ENCODE assay signal across 14 cellular contexts in the genomic region with DNA sequence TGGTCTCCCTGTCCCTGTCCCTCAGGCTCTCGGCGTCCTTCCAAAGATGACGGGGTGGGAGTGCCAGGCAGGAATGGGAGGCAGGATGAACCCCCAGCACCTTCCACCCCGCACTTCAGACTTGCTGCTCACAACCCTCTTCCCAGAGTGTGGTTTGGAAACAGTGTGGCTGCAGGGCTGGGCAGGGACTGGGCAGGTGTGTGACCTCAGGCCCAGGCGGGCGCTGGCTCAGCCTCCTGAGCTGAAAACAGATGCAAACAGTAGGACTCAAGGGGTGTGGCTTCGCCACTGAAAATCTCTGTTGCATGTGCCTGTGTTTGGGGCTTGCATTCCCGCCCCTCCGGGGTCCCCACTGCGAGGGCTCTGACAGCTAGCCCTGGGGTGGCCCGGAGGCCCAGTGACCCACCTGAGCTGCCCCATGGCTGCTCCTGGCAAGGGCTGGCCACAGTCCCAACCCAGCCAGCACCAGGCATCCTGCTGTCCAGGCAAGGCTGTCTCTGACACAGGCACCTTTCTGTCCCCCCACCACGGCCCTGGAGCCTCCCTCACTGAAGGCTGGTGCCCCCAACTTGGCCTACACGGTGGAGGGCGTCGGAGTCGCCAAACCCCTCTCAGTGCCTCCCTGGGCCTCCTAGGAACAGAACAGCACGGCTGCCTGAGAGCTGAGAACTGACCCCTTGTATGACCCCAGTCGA. TPM values are rescaled to one million over a fixed set of nuclear protein-coding genes. Genes with fewer than 3 reads are reported as not detected.
DNase-seq lines count a peak whose midpoint lies in the region; ATAC-seq, FAIRE-seq and TF ChIP-seq lines count a peak whose summit lies in the region.
"Had no signal": no experiment of that assay in that cellular context is flagged by ENCODE, and none has a peak within 500 bp of the region (broad histone marks: within the 10 kb centered on the region; RNA-seq: fewer than 3 reads in every experiment).

No MANE protein-coding gene starts in this region.

- TF ChIP-seq CTCF in Panc1 (IDR thresholded peaks at IDR 0.05) = no peak
- TF ChIP-seq CTCF in chondrocyte (IDR thresholded peaks at IDR 0.05) = no peak
- TF ChIP-seq CTCF in HepG2 (CRISPR knock-in tag; IDR thresholded peaks at IDR 0.05) = no peak
- TF ChIP-seq CTCF in WERI-Rb-1 (IDR thresholded peaks at IDR 0.05; ENCODE audit: low read depth, low read length) = no peak

- TF ChIP-seq RAD21 in HepG2 (CRISPR knock-in tag; IDR thresholded peaks at IDR 0.05) = no peak

- H3K4me2 ChIP-seq in HepG2 (ENCODE audit: low read depth, low read length) = no peak overlapping the region
- H3K4me2 ChIP-seq: SK-N-SH had no signal

- H3K27ac Mint-ChIP-seq in chondrocyte (ENCODE audit: unreplicated experiment) = no peak overlapping the region

- no peak for FAIRE-seq in HepG2 (lab: Jason Lieb, UNC)
- FAIRE-seq: H54 had no signal

- H3K9me3 ChIP-seq in Panc1 (ENCODE audit: control insufficient read depth, insufficient read depth, low read depth, low read length) (no peaks in the 10 kb centered on the region), HepG2 (ENCODE audit: low read length) (no peaks in the 10 kb centered on the region), WERI-Rb-1 (ENCODE audit: severe bottlenecking) (no peaks in the 10 kb centered on the region)
- H3K9me3 ChIP-seq: SK-N-SH had no signal

- in situ Hi-C loops in Panc1 (cut with HindIII; ENCODE audit: low pct_unique_long_range_greater_than_20kb, low sequenced_read_pairs) = no loop called here
- in situ Hi-C loops in HepG2 (cut with HindIII; ENCODE audit: extremely low pct_ligation_motif_present, low pct_unique_long_range_greater_than_20kb) = no loop called here

- H3K9ac ChIP-seq in HepG2 (ENCODE audit: insufficient read depth, low read depth, low read length) = no peak overlapping the region
- H3K9ac ChIP-seq: SK-N-SH had no signal

- peaks cover 11% of the 10 kb centered on the region for H3K4me1 ChIP-seq in Panc1 (ENCODE audit: control insufficient read depth, insufficient read depth, low read length)
- H3K4me1 ChIP-seq in HepG2 (ENCODE audit: insufficient read depth, low read length) = no peaks in the 10 kb centered on the region

- H3K27me3 Mint-ChIP-seq in chondrocyte (ENCODE audit: low read depth) = no peaks in the 10 kb centered on the region

- H3K4me3 ChIP-seq in Panc1 (ENCODE audit: low read depth in 2 of 2, low read length in 2 of 2) = no peak overlapping the region
- H3K4me3 ChIP-seq in HepG2 (replicated peaks in 1 of 3; ENCODE audit: insufficient read depth in 1 of 3, low read depth in 2 of 3, low read length in 3 of 3) = no peak overlapping the region
- no peak overlapping the region for H3K4me3 ChIP-seq in WERI-Rb-1 (ENCODE audit: low read depth, low read length)

- no peaks in the 10 kb centered on the region for H4K20me1 ChIP-seq in HepG2 (ENCODE audit: insufficient read depth, low read length)

- H3K79me2 ChIP-seq in HepG2 (ENCODE audit: insufficient read depth, low read length) = no peaks in the 10 kb centered on the region

- CTCF ChIA-PET in Panc1 (lab: Charles Lee) (no interaction called here), HepG2 (lab: Yijun Ruan, JAX; ENCODE audit: low intra/inter-chr PET ratio, low total read pairs) (no interaction called here)

- 50% methylated on average over 6 of the region's 18 CpGs for WGBS in HepG2 (ENCODE audit: low lambda C conversion rate)

- H3K36me3 ChIP-seq in Panc1 (ENCODE audit: control insufficient read depth, insufficient read depth, low read length) (no peaks in the 10 kb centered on the region), HepG2 (replicated peaks in 1 of 2; ENCODE audit: control insufficient read depth in 1 of 2, insufficient read depth in 2 of 2, low read length in 2 of 2) (no peaks in the 10 kb centered on the region), WERI-Rb-1 (no peaks in the 10 kb centered on the region)

- DNase-seq in Panc1 (ENCODE audit: low read depth, low spot score) (no peak), chondrocyte (ENCODE audit: low spot score) (peak; percentile 85), HepG2 (ENCODE audit: low spot score) (no peak), sciatic nerve (ENCODE audit: low spot score) (peak; percentile 47), WERI-Rb-1 (no peak), putamen (ENCODE audit: low spot score) (no peak)
- DNase-seq: IMR-90; NCI-H1417; NCI-H2029; NK-92 treated with Interleukin-12 subunit alpha and Interleukin-12 subunit beta, amount 100 ng/mL, for 24 hours had no signal

- BruUV-seq in Panc1 (replicated peaks; lab: Mats Ljungman, UMichigan) = no TSS peak
- BruUV-seq in HepG2 (replicated peaks; lab: Mats Ljungman, UMichigan) = no TSS peak

- no peaks in the 10 kb centered on the region for H3K36me3 Mint-ChIP-seq in chondrocyte (ENCODE audit: low read depth)

- no peak overlapping the region for H3K4me3 Mint-ChIP-seq in chondrocyte (ENCODE audit: unreplicated experiment)

- ATAC-seq in Panc1 = peak; percentile 35
- ATAC-seq in HepG2 = no peak
- no peak for ATAC-seq in sciatic nerve
- no peak for ATAC-seq in HG03139 (IDR thresholded peaks at IDR 0.05; ENCODE audit: unreplicated experiment)

- TF ChIP-seq EP300 in HepG2 (IDR thresholded peaks at IDR 0.05; ENCODE audit: low read depth in 2 of 2, low read length in 2 of 2) = no peak
- TF ChIP-seq EP300 in HepG2 (CRISPR knock-in tag; IDR thresholded peaks at IDR 0.05; ENCODE audit: borderline replicate concordance) = no peak

- H3K9me3 Mint-ChIP-seq in chondrocyte (ENCODE audit: low read depth) = no peaks in the 10 kb centered on the region

- H3K27me3 ChIP-seq in Panc1 (ENCODE audit: control insufficient read depth, insufficient read depth, low read length) = no peaks in the 10 kb centered on the region
- peaks cover 10 to 54% of the 10 kb centered on the region in 2 experiments for H3K27me3 ChIP-seq in HepG2 (ENCODE audit: control insufficient read depth in 1 of 2, insufficient read depth in 2 of 2, low read length in 2 of 2)
- H3K27me3 ChIP-seq in WERI-Rb-1 (ENCODE audit: insufficient read depth, low read depth, severe bottlenecking) = no peaks in the 10 kb centered on the region

- TF ChIP-seq POLR2A in HepG2 (IDR thresholded peaks at IDR 0.05; ENCODE audit: insufficient read depth in 1 of 2, low read depth in 2 of 2, low read length in 2 of 2) = no peak

- intact Hi-C loops in Panc1 (cut with micrococcal nuclease; ENCODE audit: unreplicated experiment) (loop anchor here (10.0 kb wide), 1 partner anchor 156 kb away; no protein-coding TSS in a partner anchor), HepG2 (cut with micrococcal nuclease; ENCODE audit: unreplicated experiment) (no loop called here), sciatic nerve (cut with DNase I) (no loop called here)

- H3K4me1 Mint-ChIP-seq in chondrocyte (ENCODE audit: low read depth) = peaks cover 6% of the 10 kb centered on the region

- H3K27ac ChIP-seq in Panc1 (ENCODE audit: low read length) = peak overlapping the region; percentile 2; the same call in 1 of the 2 replicates
- H3K27ac ChIP-seq in HepG2 (ENCODE audit: extremely low read length, insufficient read depth, low read length) = no peak overlapping the region
- no peak overlapping the region for H3K27ac ChIP-seq in WERI-Rb-1

- POLR2A ChIA-PET in Panc1 (lab: Charles Lee) = no interaction called here
- POLR2A ChIA-PET in HepG2 (lab: Yijun Ruan, JAX) = no interaction called here

- H2AFZ ChIP-seq in HepG2 (ENCODE audit: low read length) = no peak overlapping the region

TF ChIP-seq in HepG2, 621 proteins besides CTCF, POLR2A, EP300 and RAD21 (continues in another document):
- no peak for TF ChIP-seq DR1 (CRISPR knock-in tag; IDR thresholded peaks at IDR 0.05)

RNA-seq across cellular contexts. Expression of a gene that starts 46.1 kb away (rescaled TPM):
- total RNA-seq in Panc1 (2021; ENCODE audit: unreplicated experiment) (26.5 TPM), chondrocyte (5.1 to 6.5 TPM (median 6.5 TPM) in 3 replicates), HepG2 (2016; rRNA removed; fragmentation: Illumina TruSeq; extraction: Trizol) (not detected in 2 replicates), sciatic nerve (12.3 TPM)
- 37.2 TPM for polyA plus RNA-seq in Panc1 (2012; ENCODE audit: insufficient read length)
- total RNA-seq in HepG2 (2016; cell fraction: cytosol; rRNA removed; fragmentation: Illumina TruSeq; extraction: Trizol; ENCODE audit: low read depth) = not detected in 2 replicates
- total RNA-seq in HepG2 (2016; cell fraction: insoluble cytoplasmic fraction; rRNA removed; fragmentation: Illumina TruSeq; extraction: Trizol) = not detected in 2 replicates
- not detected in 2 replicates for total RNA-seq in HepG2 (2016; cell fraction: membrane; rRNA removed; fragmentation: Illumina TruSeq; extraction: Trizol)
- total RNA-seq in HepG2 (2016; cell fraction: nucleus; rRNA removed; fragmentation: Illumina TruSeq; extraction: Trizol) = not detected in 2 replicates
- not detected in 2 replicates for polyA plus RNA-seq in HepG2 (2011; rRNA removed)
- polyA plus RNA-seq in HepG2 (2011; cell fraction: cytosol; rRNA removed) = not detected in 2 replicates
- not detected in 2 replicates for polyA plus RNA-seq in HepG2 (2011; cell fraction: nucleus; rRNA removed)
- polyA plus RNA-seq in HepG2 (2012) = not detected in 2 replicates
- not detected in 2 replicates for polyA plus RNA-seq in HepG2 (2016; cell fraction: cytosol; fragmentation: Illumina TruSeq; extraction: Trizol; ENCODE audit: low read depth)
- not detected in 2 replicates for polyA plus RNA-seq in HepG2 (2016; cell fraction: insoluble cytoplasmic fraction; fragmentation: Illumina TruSeq; extraction: Trizol; ENCODE audit: low read depth)
- not detected in 2 replicates for polyA plus RNA-seq in HepG2 (2016; cell fraction: membrane; fragmentation: Illumina TruSeq; extraction: Trizol; ENCODE audit: low read depth)
- polyA plus RNA-seq in HepG2 (2016; cell fraction: nucleus; fragmentation: Illumina TruSeq; extraction: Trizol; ENCODE audit: insufficient read depth, low read depth) = not detected in 2 replicates
- polyA minus RNA-seq in HepG2 (2011; rRNA and poly(A)+ RNA removed; ENCODE audit: low replicate concordance) = 39.7 TPM in 1 of 2 replicates, not detected in the other
- polyA minus RNA-seq in HepG2 (2011; cell fraction: cytosol; rRNA and poly(A)+ RNA removed) = 0.20 TPM in 1 of 2 replicates, not detected in the other
- 0.26 TPM in 1 of 2 replicates, not detected in the other for polyA minus RNA-seq in HepG2 (2011; cell fraction: nucleus; rRNA and poly(A)+ RNA removed)
- total RNA-seq: LHCN-M2 had no signal

Comparison
In these comparisons a context has a peak if more than half of its experiments do, and no peak if none do; other contexts are left out.
1. DNase-seq: peak in chondrocyte (single experiment) and sciatic nerve (single experiment); none in Panc1 (single experiment), HepG2 (single experiment), WERI-Rb-1 (single experiment) and putamen (single experiment).